In genomic region chr17:49514374-49514738, GRCh38 we compare ENCODE assay signal across 9 cellular contexts.
DNase-seq lines count a peak whose midpoint lies in the region; ATAC-seq and TF ChIP-seq lines count a peak whose summit lies in the region.
"Had no signal": no experiment of that assay in that cellular context is flagged by ENCODE, and none has a peak within 500 bp of the region (broad histone marks: within the 10 kb centered on the region; RNA-seq: fewer than 3 reads in every experiment).

No MANE protein-coding gene starts in this region.

- in situ Hi-C loops in GM13977 (cut with MboI; ENCODE audit: low pct_unique_long_range_greater_than_20kb, low sequenced_read_pairs, unreplicated experiment), result no loop called here

- peak; percentile 27 for TF ChIP-seq CTCF in GM13977 (IDR thresholded peaks at IDR 0.05; ENCODE audit: extremely low read depth, insufficient read depth, missing control alignments)

- H3K27ac Mint-ChIP-seq in stimulated activated naive B cell treated with anti-CD40 and anti-IgM and Interleukin-4, amounts not matched to agents 10 μg/mL and 1 μg/mL and 100 μg/mL, for 72 hours, result no peak overlapping the region

- peak; percentile 23 to 24 for ATAC-seq in stimulated activated naive B cell treated with anti-CD40 and anti-IgM and Interleukin-4, amounts not matched to agents 10 μg/mL and 1 μg/mL and 100 μg/mL, for 72 hours (replicated peaks)
- no peak for ATAC-seq in HG02610 (IDR thresholded peaks at IDR 0.05; ENCODE audit: unreplicated experiment)

- H3K4me3 Mint-ChIP-seq in stimulated activated naive B cell treated with anti-CD40 and anti-IgM and Interleukin-4, amounts not matched to agents 10 μg/mL and 1 μg/mL and 100 μg/mL, for 72 hours, result no peak overlapping the region

- no peaks in the 10 kb centered on the region for H3K36me3 Mint-ChIP-seq in stimulated activated naive B cell treated with anti-CD40 and anti-IgM and Interleukin-4, amounts not matched to agents 10 μg/mL and 1 μg/mL and 100 μg/mL, for 72 hours

- DNase-seq in GM13977 (ENCODE audit: low spot score), result no peak
- DNase-seq in amniotic epithelial cell (ENCODE audit: low read depth), result peak; percentile 22
- peak; percentile 67 for DNase-seq in hepatic stellate cell (ENCODE audit: low spot score)
- no peak for DNase-seq in stimulated activated naive B cell treated with anti-CD40 and anti-IgM and Interleukin-4, amounts not matched to agents 10 μg/mL and 1 μg/mL and 100 μg/mL, for 72 hours
- DNase-seq in UCSD-AML1 (lab: John Stamatoyannopoulos, UW; ENCODE audit: unreplicated experiment), result no peak
- no peak for DNase-seq in NCI-H1105 (lab: John Stamatoyannopoulos, UW)
- no peak for DNase-seq in middle frontal gyrus (ENCODE audit: extremely low spot score, low spot score)
- DNase-seq: activated naive CD4-positive, alpha-beta T cell treated with Interleukin-2 at 50 U/mL for 16 hours had no signal

- peaks cover 8% of the 10 kb centered on the region in 2 donors for H3K4me1 Mint-ChIP-seq in stimulated activated naive B cell treated with anti-CD40 and anti-IgM and Interleukin-4, amounts not matched to agents 10 μg/mL and 1 μg/mL and 100 μg/mL, for 72 hours

- H3K9me3 Mint-ChIP-seq in stimulated activated naive B cell treated with anti-CD40 and anti-IgM and Interleukin-4, amounts not matched to agents 10 μg/mL and 1 μg/mL and 100 μg/mL, for 72 hours, result no peaks in the 10 kb centered on the region

- peaks cover 27 to 37% of the 10 kb centered on the region in 2 donors for H3K27me3 Mint-ChIP-seq in stimulated activated naive B cell treated with anti-CD40 and anti-IgM and Interleukin-4, amounts not matched to agents 10 μg/mL and 1 μg/mL and 100 μg/mL, for 72 hours

Comparison
In these comparisons a context has a peak if more than half of its experiments do, and no peak if none do; other contexts are left out.
1. DNase-seq: peak in amniotic epithelial cell (single experiment) and hepatic stellate cell (single experiment); none in GM13977 (single experiment), stimulated activated naive B cell treated with anti-CD40 and anti-IgM and Interleukin-4, amounts not matched to agents 10 μg/mL and 1 μg/mL and 100 μg/mL, for 72 hours (single experiment), UCSD-AML1 (single experiment), NCI-H1105 (single experiment) and middle frontal gyrus (single experiment).